Comparison of ENCODE assay signal across 11 cellular contexts in the genomic region with DNA sequence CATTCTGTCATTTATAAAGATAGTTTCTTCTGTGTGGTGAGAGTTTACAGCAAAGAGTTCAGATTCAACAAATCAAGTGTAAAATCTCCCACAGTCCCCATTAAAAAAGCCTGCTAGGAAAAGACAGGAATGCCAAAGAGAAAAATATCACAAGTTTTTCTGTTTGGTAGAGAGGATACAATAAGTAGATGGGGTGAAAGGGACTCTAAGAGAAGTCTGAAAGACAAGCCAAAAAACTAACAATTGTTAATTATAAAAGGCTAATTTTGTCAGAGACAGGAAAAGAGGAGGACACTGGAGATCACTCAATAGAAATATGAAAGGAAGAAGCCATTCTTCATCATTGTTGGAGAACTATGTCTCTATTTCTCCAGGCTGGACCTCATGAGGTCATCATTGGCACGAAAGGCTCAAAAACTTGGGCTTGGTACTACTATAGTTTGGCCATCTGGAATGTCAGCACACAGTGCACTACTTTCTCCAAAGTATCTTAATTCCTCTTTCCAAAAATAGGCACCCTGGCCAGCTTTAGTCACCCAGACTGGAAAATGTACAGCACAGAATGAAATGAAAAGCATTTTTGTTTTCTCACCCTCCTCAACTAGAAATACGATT. TPM values are rescaled to one million over a fixed set of nuclear protein-coding genes. Genes with fewer than 3 reads are reported as not detected.
DNase-seq lines count a peak whose midpoint lies in the region; ATAC-seq and TF ChIP-seq lines count a peak whose summit lies in the region.
"Had no signal": no experiment of that assay in that cellular context is flagged by ENCODE, and none has a peak within 500 bp of the region (broad histone marks: within the 10 kb centered on the region; RNA-seq: fewer than 3 reads in every experiment).

No MANE protein-coding gene starts in this region.

- H3K4me1 ChIP-seq in hepatocyte (ENCODE audit: insufficient read depth) (peaks cover 54% of the 10 kb centered on the region), skeletal muscle satellite cell (ENCODE audit: control insufficient read depth, insufficient read depth, low read length) (peaks cover 9% of the 10 kb centered on the region), SJCRH30 (peaks cover 13% of the 10 kb centered on the region), upper lobe of right lung (no peaks in the 10 kb centered on the region)
- H3K4me1 ChIP-seq: foreskin keratinocyte had no signal

- H3K27ac ChIP-seq in hepatocyte (peak overlapping the region; percentile 34), SJCRH30 (no peak overlapping the region), upper lobe of right lung (no peak overlapping the region)
- H3K27ac ChIP-seq: foreskin keratinocyte had no signal

- no peak overlapping the region for H3K9ac ChIP-seq in skeletal muscle satellite cell (ENCODE audit: low read depth, low read length)

- H3K27me3 ChIP-seq in hepatocyte (no peaks in the 10 kb centered on the region), skeletal muscle satellite cell (ENCODE audit: control insufficient read depth, insufficient read depth, low read length) (no peaks in the 10 kb centered on the region), SJCRH30 (no peaks in the 10 kb centered on the region), upper lobe of right lung (no peaks in the 10 kb centered on the region)
- H3K27me3 ChIP-seq: foreskin keratinocyte had no signal

- 86% methylated on average over 2 of the region's 2 CpGs for WGBS in hepatocyte (ENCODE audit: low lambda C conversion rate, missing lambda C conversion rate)

- H3K36me3 Mint-ChIP-seq in HFFc6 (ENCODE audit: low read depth) (no peaks in the 10 kb centered on the region), brain (no peaks in the 10 kb centered on the region)

- H3K4me1 Mint-ChIP-seq in HFFc6 (ENCODE audit: low read depth) (peaks cover 13% of the 10 kb centered on the region; the same call in 1 of the 2 replicates), brain (peaks cover 71% of the 10 kb centered on the region)
- H3K4me1 Mint-ChIP-seq: activated naive CD8-positive, alpha-beta T cell treated with anti-CD3 and anti-CD28 coated beads, Interleukin-2, amount 50 U/mL, for 24 hours had no signal

- H3K9me3 Mint-ChIP-seq in HFFc6 (peaks cover 9% of the 10 kb centered on the region; the same call in 1 of the 2 replicates), brain (no peaks in the 10 kb centered on the region)

- ATAC-seq in HG03565 (IDR thresholded peaks at IDR 0.05; ENCODE audit: unreplicated experiment): no peak
- no peak for ATAC-seq in upper lobe of right lung
- ATAC-seq: activated naive CD8-positive, alpha-beta T cell treated with anti-CD3 and anti-CD28 coated beads, Interleukin-2, amount 50 U/mL, for 24 hours; foreskin keratinocyte had no signal

- DNase-seq in HFFc6 (peak; percentile 40), hepatocyte (ENCODE audit: low spot score) (no peak), NOMO-1 treated with dmso at 0.1 percent for 144 hours (lab: John Stamatoyannopoulos, UW; ENCODE audit: unreplicated experiment) (no peak), SJCRH30 (no peak), upper lobe of right lung (no peak)
- DNase-seq: activated naive CD8-positive, alpha-beta T cell treated with anti-CD3 and anti-CD28 coated beads, Interleukin-2, amount 50 U/mL, for 24 hours; foreskin keratinocyte; NCI-H2107 had no signal

- H3K4me3 ChIP-seq in hepatocyte: no peak overlapping the region
- no peak overlapping the region for H3K4me3 ChIP-seq in skeletal muscle satellite cell (ENCODE audit: low read length)
- H3K4me3 ChIP-seq in SJCRH30: no peak overlapping the region
- no peak overlapping the region for H3K4me3 ChIP-seq in upper lobe of right lung

- H3K4me3 Mint-ChIP-seq in HFFc6: peak overlapping the region; percentile 2; the same call in 1 of the 2 replicates
- H3K4me3 Mint-ChIP-seq in brain: peak overlapping the region; percentile 13 to 85 (median 73)
- H3K4me3 Mint-ChIP-seq: activated naive CD8-positive, alpha-beta T cell treated with anti-CD3 and anti-CD28 coated beads, Interleukin-2, amount 50 U/mL, for 24 hours had no signal

- H3K9me3 ChIP-seq in hepatocyte (ENCODE audit: low read depth): no peaks in the 10 kb centered on the region
- H3K9me3 ChIP-seq in skeletal muscle satellite cell (replicated peaks; ENCODE audit: low read length): no peaks in the 10 kb centered on the region
- no peaks in the 10 kb centered on the region for H3K9me3 ChIP-seq in SJCRH30 (replicated peaks)
- H3K9me3 ChIP-seq in upper lobe of right lung: no peaks in the 10 kb centered on the region

- no peaks in the 10 kb centered on the region for H4K20me1 ChIP-seq in hepatocyte (ENCODE audit: insufficient read depth, poor library complexity, severe bottlenecking)

- H3K4me2 ChIP-seq in hepatocyte: peak overlapping the region; percentile 33
- H3K4me2 ChIP-seq in skeletal muscle satellite cell (ENCODE audit: low read length): peak overlapping the region; percentile 3

- no peak overlapping the region for H2AFZ ChIP-seq in hepatocyte

- H3K27ac Mint-ChIP-seq in HFFc6 (peak overlapping the region; percentile 35; the same call in 1 of the 2 replicates), brain (peak overlapping the region; percentile 17 to 93 (median 87))
- H3K27ac Mint-ChIP-seq: activated naive CD8-positive, alpha-beta T cell treated with anti-CD3 and anti-CD28 coated beads, Interleukin-2, amount 50 U/mL, for 24 hours had no signal

- H3K79me2 ChIP-seq in hepatocyte: peaks cover 65% of the 10 kb centered on the region

- H3K9me2 ChIP-seq in hepatocyte (replicated peaks; ENCODE audit: insufficient read depth): no peaks in the 10 kb centered on the region

- H3K27me3 Mint-ChIP-seq in HFFc6 (ENCODE audit: insufficient read depth): no peaks in the 10 kb centered on the region; the same call in 1 of the 2 replicates
- peaks cover 3% of the 10 kb centered on the region for H3K27me3 Mint-ChIP-seq in brain
- H3K27me3 Mint-ChIP-seq: activated naive CD8-positive, alpha-beta T cell treated with anti-CD3 and anti-CD28 coated beads, Interleukin-2, amount 50 U/mL, for 24 hours had no signal

- H3K36me3 ChIP-seq in hepatocyte (replicated peaks; ENCODE audit: insufficient read depth, low read depth): no peaks in the 10 kb centered on the region
- H3K36me3 ChIP-seq in skeletal muscle satellite cell (ENCODE audit: insufficient read depth, low read length): no peaks in the 10 kb centered on the region
- no peaks in the 10 kb centered on the region for H3K36me3 ChIP-seq in SJCRH30
- no peaks in the 10 kb centered on the region for H3K36me3 ChIP-seq in upper lobe of right lung

- TF ChIP-seq CTCF in HFFc6 (IDR thresholded peaks at IDR 0.05) (no peak), brain (conservative IDR thresholded peaks at IDR 0.05) (no peak), hepatocyte (IDR thresholded peaks at IDR 0.05; ENCODE audit: poor library complexity) (no peak), upper lobe of right lung (IDR thresholded peaks at IDR 0.05) (no peak)

- intact Hi-C loops in upper lobe of right lung (cut with DNase I): no loop called here

RNA-seq across cellular contexts. Expression of a gene that starts 0.5 kb away (rescaled TPM):
- 1 to 10 TPM in 4 of 6 experiments, under 1 TPM in 2; 0.66 to 6.5 (median 1.4) TPM for total RNA-seq in HFFc6 (2021; fragmentation: NEBNext Ultra II Directional; extraction: Animal tissue kit (Norgen Biotek cat#: 25700))
- polyA plus RNA-seq in brain (ENCODE audit: insufficient read depth, low read depth, low replicate concordance): 3.3 TPM
- 75.7 and 90.4 TPM in 2 replicates for total RNA-seq in hepatocyte
- polyA plus RNA-seq in hepatocyte: 23.2 and 25.9 TPM in 2 replicates
- 0.51 and 0.66 TPM in 2 replicates for total RNA-seq in skeletal muscle satellite cell (2012; rRNA removed)
- total RNA-seq in SJCRH30 (2014; rRNA removed; shearing (Covaris generic)): 4.9 and 7.9 TPM in 2 replicates
- 8.3 TPM for total RNA-seq in upper lobe of right lung
